Comparison of ENCODE assay signal across 9 cellular contexts in the genomic region with DNA sequence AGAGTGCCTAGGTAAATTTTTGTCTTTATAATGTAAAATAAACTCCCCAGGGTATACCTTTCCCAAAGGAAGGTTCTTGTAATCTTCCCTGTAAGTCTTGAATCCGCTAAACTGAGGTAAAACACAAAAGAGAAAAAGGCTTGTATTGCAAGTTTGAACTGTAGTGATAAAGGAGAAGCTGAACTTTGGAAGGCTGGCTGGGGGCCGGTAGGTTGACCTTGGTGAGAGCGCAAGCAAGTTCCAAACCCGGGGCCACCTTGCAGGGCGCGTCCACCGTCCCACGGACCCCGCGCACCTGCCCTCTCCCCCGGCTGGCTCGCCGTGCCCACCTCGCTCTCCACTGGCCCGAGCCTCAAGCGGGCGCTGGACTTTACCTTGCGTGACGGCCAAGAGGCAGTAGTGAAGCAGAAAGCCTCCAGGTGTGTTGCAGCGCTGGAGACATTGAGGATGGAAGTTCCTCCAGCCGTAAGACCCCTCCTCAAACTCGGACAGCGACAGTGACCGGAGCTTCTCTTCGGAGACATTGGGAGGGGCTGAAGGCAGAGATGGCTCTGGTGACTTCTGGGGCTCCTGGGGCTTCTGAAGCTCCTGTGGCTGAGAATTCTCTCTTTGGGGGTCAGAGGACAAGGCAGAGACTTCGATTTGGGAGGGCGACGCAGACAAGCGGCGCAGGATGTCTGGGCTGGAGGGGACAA. TPM values are rescaled to one million over a fixed set of nuclear protein-coding genes. Genes with fewer than 3 reads are reported as not detected.
DNase-seq lines count a peak whose midpoint lies in the region; ATAC-seq and TF ChIP-seq lines count a peak whose summit lies in the region.
"Had no signal": no experiment of that assay in that cellular context is flagged by ENCODE, and none has a peak within 500 bp of the region (broad histone marks: within the 10 kb centered on the region; RNA-seq: fewer than 3 reads in every experiment).

No MANE protein-coding gene starts in this region.

- H3K36me3 ChIP-seq in SJSA1, result no peaks in the 10 kb centered on the region

- no peaks in the 10 kb centered on the region for H3K36me3 Mint-ChIP-seq in glutamatergic neuron (ENCODE audit: unreplicated experiment)

- no peaks in the 10 kb centered on the region for H3K9me3 Mint-ChIP-seq in glutamatergic neuron (ENCODE audit: unreplicated experiment)

- TF ChIP-seq CTCF in HFF-Myc (IDR thresholded peaks at IDR 0.05; ENCODE audit: low read depth, low read length, missing control alignments) (no peak), glutamatergic neuron (IDR thresholded peaks at IDR 0.05; ENCODE audit: partially characterized antibody, unreplicated experiment) (no peak), retinal pigment epithelial cell (conservative IDR thresholded peaks at IDR 0.05; ENCODE audit: low read depth, low read length) (no peak)

- ATAC-seq in GM18867 (IDR thresholded peaks at IDR 0.05; ENCODE audit: unreplicated experiment), result peak; percentile 7

- H3K27ac ChIP-seq in SJSA1, result no peak overlapping the region

- DNase-seq in HFF-Myc (ENCODE audit: extremely low read depth, low read depth) (no peak), SJSA1 (ENCODE audit: low read depth in 1 of 2, low spot score in 2 of 2) (no peak), glutamatergic neuron (no peak), retinal pigment epithelial cell (ENCODE audit: low read depth) (no peak), glomerular visceral epithelial cell (ENCODE audit: extremely low spot score) (no peak), NCI-H1436 (lab: John Stamatoyannopoulos, UW) (no peak), SHP77 treated with DMSO at 0.1 percent for 48 hours (lab: John Stamatoyannopoulos, UW) (no peak)

- H3K4me1 ChIP-seq in SJSA1 (replicated peaks), result peaks cover 12% of the 10 kb centered on the region

- H3K4me3 Mint-ChIP-seq in glutamatergic neuron (ENCODE audit: unreplicated experiment), result peak overlapping the region; percentile 94

- no peaks in the 10 kb centered on the region for H3K9me3 ChIP-seq in SJSA1 (replicated peaks)

- H3K27me3 Mint-ChIP-seq in glutamatergic neuron (ENCODE audit: unreplicated experiment), result peaks cover 2% of the 10 kb centered on the region

- peaks cover 6% of the 10 kb centered on the region for H3K4me1 Mint-ChIP-seq in glutamatergic neuron (ENCODE audit: low read depth, unreplicated experiment)

- peak overlapping the region; percentile 48 for H3K27ac Mint-ChIP-seq in glutamatergic neuron (ENCODE audit: unreplicated experiment)

- H3K27me3 ChIP-seq in SJSA1 (replicated peaks), result peaks cover 16% of the 10 kb centered on the region

- H3K4me3 ChIP-seq in HFF-Myc (replicated peaks; ENCODE audit: low read depth, low read length) (peak overlapping the region; percentile 19), SJSA1 (peak overlapping the region; percentile 34), retinal pigment epithelial cell (ENCODE audit: low read length) (peak overlapping the region; percentile 78)

RNA-seq across cellular contexts. Expression of gene SLCO4C1, which starts 0.4 kb away (rescaled TPM):
- total RNA-seq in SJSA1 (2014; rRNA removed; shearing (Covaris generic)), result not detected in 2 replicates
- total RNA-seq in glutamatergic neuron (ENCODE audit: unreplicated experiment), result 1.5 TPM
- total RNA-seq: pulmonary artery endothelial cell had no signal

Comparison
In these comparisons a context has a peak if more than half of its experiments do, and no peak if none do; other contexts are left out.
1. H3K4me3 ChIP-seq: peak in every context shown above with its lines; median percentile 78 in retinal pigment epithelial cell; 34 in SJSA1; 19 in HFF-Myc.